ENCODE assay signal across 11 cellular contexts in genomic region chr3:126895178-126896066, GRCh38.
A peak's percentile ranks its signal among the peaks of the same experiment; 100 is the strongest.
DNase-seq lines count a peak whose midpoint lies in the region; ATAC-seq and TF ChIP-seq lines count a peak whose summit lies in the region.
"Had no signal": no experiment of that assay in that cellular context is flagged by ENCODE, and none has a peak within 500 bp of the region (broad histone marks: within the 10 kb centered on the region; RNA-seq: fewer than 3 reads in every experiment).

No MANE protein-coding gene starts in this region.

- TF ChIP-seq CTCF in endodermal cell (conservative IDR thresholded peaks at IDR 0.05), result no peak
- no peak for TF ChIP-seq CTCF in neural crest cell (conservative IDR thresholded peaks at IDR 0.05)

- no peaks in the 10 kb centered on the region for H3K27me3 Mint-ChIP-seq in endodermal cell (ENCODE audit: insufficient read depth)
- no peaks in the 10 kb centered on the region for H3K27me3 Mint-ChIP-seq in neural crest cell (ENCODE audit: low read depth)
- H3K27me3 Mint-ChIP-seq in T-helper 17 cell, result no peaks in the 10 kb centered on the region
- H3K27me3 Mint-ChIP-seq in immature natural killer cell (ENCODE audit: low read depth in 3 of 3), result peaks cover 6 to 9% (median 6%) of the 10 kb centered on the region in 3 donors
- H3K27me3 Mint-ChIP-seq: central memory CD8-positive, alpha-beta T cell had no signal

- H3K9me3 Mint-ChIP-seq in endodermal cell (no peaks in the 10 kb centered on the region), neural crest cell (no peaks in the 10 kb centered on the region), immature natural killer cell (peaks cover 0 to 1% (median 0%) of the 10 kb centered on the region in 6 donors)
- H3K9me3 Mint-ChIP-seq: central memory CD8-positive, alpha-beta T cell; T-helper 2 cell treated with Interferon-gamma antibody and Interleukin-4, amounts not matched to agents 5 μg/mL and 100 μg/mL, for 36 hours had no signal

- DNase-seq in COLO668 (lab: John Stamatoyannopoulos, UW; ENCODE audit: unreplicated experiment) (peak; percentile 1), NCI-H1105 (lab: John Stamatoyannopoulos, UW) (peak; percentile 51), endodermal cell (peak; percentile 31), neural crest cell (ENCODE audit: low read depth, low spot score) (no peak), T-helper 17 cell (no peak), KBM-7 (no peak), immature natural killer cell (no peak)
- DNase-seq: NCI-H446 had no signal

- H3K4me1 Mint-ChIP-seq in endodermal cell (peaks cover 13% of the 10 kb centered on the region), neural crest cell (peaks cover 25% of the 10 kb centered on the region), T-helper 17 cell (peaks cover 9% of the 10 kb centered on the region), immature natural killer cell (no peaks in the 10 kb centered on the region)
- H3K4me1 Mint-ChIP-seq: central memory CD8-positive, alpha-beta T cell had no signal

- no peaks in the 10 kb centered on the region for H3K36me3 ChIP-seq in endodermal cell (ENCODE audit: control insufficient read depth, insufficient read depth, low read length)

- H3K9me3 ChIP-seq in endodermal cell (ENCODE audit: control insufficient read depth, low read length) (no peaks in the 10 kb centered on the region), T-helper 17 cell (ENCODE audit: control insufficient read depth, low read length, poor library complexity, severe bottlenecking) (no peaks in the 10 kb centered on the region)

- no peak for ATAC-seq in HG03045 (IDR thresholded peaks at IDR 0.05; ENCODE audit: unreplicated experiment)
- ATAC-seq in T-helper 17 cell, result no peak

- in situ Hi-C loops in KBM-7 (cut with MboI; ENCODE audit: low pct_unique_long_range_greater_than_20kb, low sequenced_read_pairs), result no loop called here

- H3K27ac Mint-ChIP-seq in endodermal cell, result no peak overlapping the region
- H3K27ac Mint-ChIP-seq in neural crest cell (ENCODE audit: unreplicated experiment), result peak overlapping the region; percentile 78
- H3K27ac Mint-ChIP-seq in T-helper 17 cell, result no peak overlapping the region
- H3K27ac Mint-ChIP-seq in immature natural killer cell, result no peak overlapping the region
- H3K27ac Mint-ChIP-seq: T-helper 2 cell treated with Interferon-gamma antibody and Interleukin-4, amounts not matched to agents 5 μg/mL and 100 μg/mL, for 36 hours had no signal

- H3K4me3 ChIP-seq in endodermal cell (ENCODE audit: low read length), result no peak overlapping the region

- H3K27ac ChIP-seq in endodermal cell (ENCODE audit: low read depth, low read length), result no peak overlapping the region

- 87 to 92% methylated on average over 6 to 7 of the region's 7 CpGs for WGBS in endodermal cell (ENCODE audit: insufficient coverage in 1 of 2, insufficient read length in 1 of 2), 2 experiments

- H3K36me3 Mint-ChIP-seq in endodermal cell (ENCODE audit: low read depth) (peaks cover 2% of the 10 kb centered on the region), neural crest cell (ENCODE audit: low read depth) (peaks cover 2% of the 10 kb centered on the region), T-helper 17 cell (ENCODE audit: low read depth) (peaks cover 2% of the 10 kb centered on the region), immature natural killer cell (peaks cover 5 to 11% (median 6%) of the 10 kb centered on the region in 3 donors)

- H3K9ac ChIP-seq in endodermal cell (ENCODE audit: extremely low read depth, low read length, poor library complexity, severe bottlenecking), result no peak overlapping the region

- H3K4me3 Mint-ChIP-seq in endodermal cell (no peak overlapping the region), neural crest cell (no peak overlapping the region), T-helper 17 cell (no peak overlapping the region), immature natural killer cell (no peak overlapping the region)
- H3K4me3 Mint-ChIP-seq: central memory CD8-positive, alpha-beta T cell; T-helper 2 cell treated with Interferon-gamma antibody and Interleukin-4, amounts not matched to agents 5 μg/mL and 100 μg/mL, for 36 hours had no signal

- H3K4me1 ChIP-seq in endodermal cell (ENCODE audit: control insufficient read depth, insufficient read depth, low read length), result no peaks in the 10 kb centered on the region

- H3K27me3 ChIP-seq in endodermal cell (ENCODE audit: control insufficient read depth, insufficient read depth, low read length, poor library complexity, severe bottlenecking), result no peaks in the 10 kb centered on the region

Comparison
In these comparisons a context has a peak if more than half of its experiments do, and no peak if none do; other contexts are left out.
1. DNase-seq: peak in COLO668 (single experiment), NCI-H1105 (single experiment) and endodermal cell (single experiment); none in neural crest cell (single experiment), T-helper 17 cell (0 of 3), KBM-7 (single experiment) and immature natural killer cell (0 of 3).